1 cellular context compared by ENCODE assay signal in genomic region chr17:44171931-44172455, GRCh38.
TF ChIP-seq lines count a peak whose summit lies in the region.

No MANE protein-coding gene starts in this region.

TF ChIP-seq in IMR-90, 13 proteins besides CTCF, POLR2A, EP300 and RAD21:
- TF ChIP-seq MAZ (IDR thresholded peaks at IDR 0.05; ENCODE audit: borderline replicate concordance, low read depth, low read length): no peak
- no peak for TF ChIP-seq FOS (IDR thresholded peaks at IDR 0.05; ENCODE audit: low read depth, low read length)
- TF ChIP-seq SMC3 (IDR thresholded peaks at IDR 0.05; ENCODE audit: low read depth, low read length): no peak
- TF ChIP-seq ELK1 (IDR thresholded peaks at IDR 0.05; ENCODE audit: borderline replicate concordance, low read depth, low read length): no peak
- TF ChIP-seq USF2 (IDR thresholded peaks at IDR 0.05; ENCODE audit: low read depth, low read length): no peak
- TF ChIP-seq MXI1 (IDR thresholded peaks at IDR 0.05; ENCODE audit: borderline replicate concordance, low read depth, low read length): no peak
- no peak for TF ChIP-seq MAFK (IDR thresholded peaks at IDR 0.05; ENCODE audit: low read depth, low read length)
- TF ChIP-seq RCOR1 (IDR thresholded peaks at IDR 0.05; ENCODE audit: insufficient replicate concordance, low read length): no peak
- TF ChIP-seq CEBPB (IDR thresholded peaks at IDR 0.05; ENCODE audit: low read depth, low read length): no peak
- no peak for TF ChIP-seq BHLHE40 (IDR thresholded peaks at IDR 0.05; ENCODE audit: low read depth, low read length)
- no peak for TF ChIP-seq NFE2L2 (IDR thresholded peaks at IDR 0.05; ENCODE audit: low read depth, low read length)
- TF ChIP-seq CHD1 (IDR thresholded peaks at IDR 0.05; ENCODE audit: low read depth, low read length): no peak
- no peak for TF ChIP-seq RFX5 (IDR thresholded peaks at IDR 0.05; ENCODE audit: low read depth, low read length)
